In genomic region chr12:14283489-14284144, GRCh38 we compare ENCODE assay signal across 8 cellular contexts.
DNase-seq lines count a peak whose midpoint lies in the region; ATAC-seq and TF ChIP-seq lines count a peak whose summit lies in the region.

No MANE protein-coding gene starts in this region.

- TF ChIP-seq CTCF in heart right ventricle (IDR thresholded peaks at IDR 0.05), result no peak
- no peak for TF ChIP-seq CTCF in WTC11 (IDR thresholded peaks at IDR 0.05)
- no peak for TF ChIP-seq CTCF in testis (IDR thresholded peaks at IDR 0.05)
- TF ChIP-seq CTCF in A673 (conservative IDR thresholded peaks at IDR 0.05; ENCODE audit: low read depth, low read length), result no peak
- TF ChIP-seq CTCF in gastrocnemius medialis (IDR thresholded peaks at IDR 0.05 in 4 of 5, conservative IDR thresholded peaks at IDR 0.05 in 1 of 5), result no peak

- peaks cover 6% of the 10 kb centered on the region for H3K9me3 Mint-ChIP-seq in WTC11

- H3K27ac Mint-ChIP-seq in WTC11, result peak overlapping the region; percentile 91

- peaks cover 27% of the 10 kb centered on the region for H3K4me1 Mint-ChIP-seq in WTC11

- POLR2A ChIA-PET in WTC11 (lab: Charles Lee), result interaction anchor here (1.0 to 1.8 kb wide), 2 partner anchors 23 to 82 kb away, joined by 3 to 4 read pairs; no protein-coding TSS in a partner anchor
- POLR2A ChIA-PET in A673 (lab: Charles Lee; ENCODE audit: low non-redundant PET), result no interaction called here

- BruUV-seq in A673 (replicated peaks; lab: Mats Ljungman, UMichigan), result no TSS peak

- H3K4me1 ChIP-seq in heart right ventricle (peaks cover 0 to 3% (median 0%) of the 10 kb centered on the region in 9 donors), testis (peaks cover 14% of the 10 kb centered on the region), A673 (ENCODE audit: insufficient read depth, low read length, poor library complexity, severe bottlenecking) (no peaks in the 10 kb centered on the region), gastrocnemius medialis (no peaks in the 10 kb centered on the region)

- CTCF ChIA-PET in WTC11 (lab: Charles Lee) (interaction anchor here (0.7 to 1.5 kb wide), 7 partner anchors 10 to 170 kb away, joined by 3 to 6 read pairs (median 4); partner anchors contain the start of gene ATF7IP), A673 (lab: Charles Lee) (no interaction called here)

- ATAC-seq in heart right ventricle (peak in 1 of 8 donors; percentile 25), Right ventricle myocardium superior (ENCODE audit: poor library complexity) (no peak), HG03354 (IDR thresholded peaks at IDR 0.05; ENCODE audit: poor library complexity, severe bottlenecking, unreplicated experiment) (peak; percentile 53), WTC11 (peak; percentile 89), gastrocnemius medialis (no peak), HG03025 (IDR thresholded peaks at IDR 0.05; ENCODE audit: low FRiP score, unreplicated experiment) (no peak)

- no peak for DNase-seq in heart right ventricle
- no peak for DNase-seq in Right ventricle myocardium superior
- no peak for DNase-seq in WTC11 (ENCODE audit: low spot score)
- DNase-seq in testis, result no peak
- DNase-seq in A673 (ENCODE audit: low spot score), result no peak
- no peak for DNase-seq in gastrocnemius medialis

- peaks cover 83% of the 10 kb centered on the region for H3K27me3 Mint-ChIP-seq in WTC11 (ENCODE audit: low read depth)

- TF ChIP-seq POLR2A in testis (IDR thresholded peaks at IDR 0.05) (no peak), gastrocnemius medialis (IDR thresholded peaks at IDR 0.05) (no peak)

- intact Hi-C loops in heart right ventricle (cut with DNase I), result no loop called here
- intact Hi-C loops in Right ventricle myocardium superior (cut with DNase I), result no loop called here
- intact Hi-C loops in testis (cut with DNase I; ENCODE audit: low total_unique reads), result no loop called here
- intact Hi-C loops in A673 (cut with micrococcal nuclease; ENCODE audit: unreplicated experiment), result no loop called here
- intact Hi-C loops in gastrocnemius medialis (cut with DNase I; ENCODE audit: low total_unique reads), result no loop called here

- WGBS in heart right ventricle, 2 donors, result 57 to 60% methylated on average over 6 of the region's 6 CpGs
- WGBS in testis, 2 donors, result 41 to 49% methylated on average over 6 of the region's 6 CpGs

- no peaks in the 10 kb centered on the region for H3K36me3 ChIP-seq in heart right ventricle
- H3K36me3 ChIP-seq in testis (ENCODE audit: low read depth, missing control alignments), result no peaks in the 10 kb centered on the region
- H3K36me3 ChIP-seq in A673 (ENCODE audit: insufficient read depth, low read length, poor library complexity, severe bottlenecking), result no peaks in the 10 kb centered on the region
- H3K36me3 ChIP-seq in gastrocnemius medialis, result no peaks in the 10 kb centered on the region

- H3K36me3 Mint-ChIP-seq in WTC11, result peaks cover 12% of the 10 kb centered on the region; the same call in 1 of the 2 replicates

- peak overlapping the region; percentile 48 for H3K4me3 Mint-ChIP-seq in WTC11

- H3K27me3 ChIP-seq in heart right ventricle (no peaks in the 10 kb centered on the region), testis (no peaks in the 10 kb centered on the region), A673 (replicated peaks; ENCODE audit: insufficient read depth, low read depth, low read length, poor library complexity) (no peaks in the 10 kb centered on the region), gastrocnemius medialis (no peaks in the 10 kb centered on the region)

- H3K9me3 ChIP-seq in heart right ventricle (peaks cover 0 to 6% (median 0%) of the 10 kb centered on the region in 11 donors), testis (no peaks in the 10 kb centered on the region), A673 (ENCODE audit: low read depth, low read length, poor library complexity, severe bottlenecking) (no peaks in the 10 kb centered on the region), gastrocnemius medialis (no peaks in the 10 kb centered on the region)

- H3K27ac ChIP-seq in heart right ventricle (peak overlapping the region in 8 of 10 donors; percentile 22 to 70 (median 52)), testis (peak overlapping the region; percentile 39 to 79), A673 (ENCODE audit: low read depth, low read length, poor library complexity, severe bottlenecking) (no peak overlapping the region), gastrocnemius medialis (no peak overlapping the region)

- in situ Hi-C loops in gastrocnemius medialis (cut with MboI; ENCODE audit: low sequenced_read_pairs in 4 of 4), result no loop called here

- H3K4me3 ChIP-seq in heart right ventricle (no peak overlapping the region), testis (no peak overlapping the region), A673 (ENCODE audit: low read depth, low read length, poor library complexity, severe bottlenecking) (no peak overlapping the region), gastrocnemius medialis (no peak overlapping the region)

TF ChIP-seq in WTC11, 78 proteins besides CTCF, POLR2A, EP300 and RAD21:
- no peak for TF ChIP-seq SMAD3 (CRISPR knock-in tag; IDR thresholded peaks at IDR 0.05; ENCODE audit: borderline replicate concordance)

Comparison
In these comparisons a context has a peak if more than half of its experiments do, and no peak if none do; other contexts are left out.
1. ATAC-seq: peak in HG03354 (single experiment) and WTC11 (single experiment); none in Right ventricle myocardium superior (single experiment), gastrocnemius medialis (0 of 2) and HG03025 (single experiment).
2. H3K27ac ChIP-seq: peak in heart right ventricle (8 of 10) and testis (2 of 2); none in A673 (single experiment) and gastrocnemius medialis (0 of 4).